10 cellular contexts compared by ENCODE assay signal in the genomic region with DNA sequence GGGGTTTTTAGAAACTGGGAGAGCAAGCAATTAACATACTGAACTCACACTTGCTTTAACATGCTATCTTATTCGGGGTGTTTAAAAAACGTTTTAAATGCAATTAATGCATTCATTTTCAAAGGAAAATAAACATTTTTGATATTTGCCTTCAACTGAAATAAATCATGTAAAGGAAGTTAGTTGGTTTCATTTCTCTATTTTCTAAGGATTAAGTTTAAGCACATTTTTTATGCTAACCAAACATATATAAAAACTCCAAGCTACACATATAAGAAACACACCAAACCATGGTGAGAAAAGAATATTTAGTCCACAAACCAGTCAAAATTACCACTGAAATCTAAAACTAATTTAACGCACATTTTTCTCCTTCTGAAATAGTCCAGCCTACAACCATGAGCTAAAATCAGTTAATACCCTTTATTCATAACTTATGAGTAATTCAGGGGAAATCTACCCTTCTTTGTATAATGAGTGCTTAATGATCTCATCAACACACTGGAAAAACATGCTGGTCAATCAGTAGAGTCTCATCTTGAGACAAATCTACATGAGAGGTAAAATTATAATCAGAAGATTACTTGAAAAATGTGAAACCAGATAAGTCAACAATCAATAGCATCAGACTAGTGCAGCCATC. TPM values are rescaled to one million over a fixed set of nuclear protein-coding genes. Genes with fewer than 3 reads are reported as not detected.
DNase-seq lines count a peak whose midpoint lies in the region; ATAC-seq and TF ChIP-seq lines count a peak whose summit lies in the region.
"Had no signal": no experiment of that assay in that cellular context is flagged by ENCODE, and none has a peak within 500 bp of the region (broad histone marks: within the 10 kb centered on the region; RNA-seq: fewer than 3 reads in every experiment).

No MANE protein-coding gene starts in this region.

- no peak overlapping the region for H3K27ac ChIP-seq in ascending aorta

- H3K4me1 Mint-ChIP-seq in activated T-cell treated with anti-CD3 and anti-CD28 coated beads, Interleukin-2, amount 50 U/mL, for 72 hours (ENCODE audit: low read depth) = peaks cover 84% of the 10 kb centered on the region
- H3K4me1 Mint-ChIP-seq in activated naive CD8-positive, alpha-beta T cell treated with anti-CD3 and anti-CD28 coated beads for 36 hours = peaks cover 72% of the 10 kb centered on the region
- peaks cover 36 to 71% of the 10 kb centered on the region in 2 donors for H3K4me1 Mint-ChIP-seq in stimulated activated naive B cell treated with anti-CD40 and anti-IgM and Interleukin-4, amounts not matched to agents 10 μg/mL and 1 μg/mL and 100 μg/mL, for 72 hours

- TF ChIP-seq CTCF in ascending aorta (IDR thresholded peaks at IDR 0.05) = no peak

- intact Hi-C loops in ascending aorta (cut with DNase I) = no loop called here

- H3K27me3 ChIP-seq in ascending aorta = no peaks in the 10 kb centered on the region
- H3K27me3 ChIP-seq: Peyer's patch had no signal

- ATAC-seq in activated T-cell treated with anti-CD3 and anti-CD28 coated beads, Interleukin-2, amount 50 U/mL, for 72 hours (replicated peaks in 1 of 2) = peak; percentile 76 to 79
- peak; percentile 37 for ATAC-seq in HG03095 (IDR thresholded peaks at IDR 0.05; ENCODE audit: unreplicated experiment)
- ATAC-seq in stimulated activated naive B cell treated with anti-CD40 and anti-IgM and Interleukin-4, amounts not matched to agents 10 μg/mL and 1 μg/mL and 100 μg/mL, for 72 hours (replicated peaks) = peak; percentile 94 to 97

- H3K27me3 Mint-ChIP-seq in activated T-cell treated with anti-CD3 and anti-CD28 coated beads, Interleukin-2, amount 50 U/mL, for 72 hours (ENCODE audit: low read depth) = no peaks in the 10 kb centered on the region
- H3K27me3 Mint-ChIP-seq in activated naive CD8-positive, alpha-beta T cell treated with anti-CD3 and anti-CD28 coated beads for 36 hours = no peaks in the 10 kb centered on the region
- no peaks in the 10 kb centered on the region for H3K27me3 Mint-ChIP-seq in stimulated activated naive B cell treated with anti-CD40 and anti-IgM and Interleukin-4, amounts not matched to agents 10 μg/mL and 1 μg/mL and 100 μg/mL, for 72 hours

- H3K4me1 ChIP-seq in ascending aorta = peaks cover 0 to 26% of the 10 kb centered on the region in 2 donors

- no peaks in the 10 kb centered on the region for H3K9me3 Mint-ChIP-seq in activated T-cell treated with anti-CD3 and anti-CD28 coated beads, Interleukin-2, amount 50 U/mL, for 72 hours
- H3K9me3 Mint-ChIP-seq in activated naive CD8-positive, alpha-beta T cell treated with anti-CD3 and anti-CD28 coated beads for 36 hours = peaks cover 2% of the 10 kb centered on the region
- no peaks in the 10 kb centered on the region for H3K9me3 Mint-ChIP-seq in stimulated activated naive B cell treated with anti-CD40 and anti-IgM and Interleukin-4, amounts not matched to agents 10 μg/mL and 1 μg/mL and 100 μg/mL, for 72 hours

- peak overlapping the region; percentile 56 to 84 for H3K4me3 Mint-ChIP-seq in activated T-cell treated with anti-CD3 and anti-CD28 coated beads, Interleukin-2, amount 50 U/mL, for 72 hours
- H3K4me3 Mint-ChIP-seq in activated naive CD8-positive, alpha-beta T cell treated with anti-CD3 and anti-CD28 coated beads for 36 hours = peak overlapping the region; percentile 62
- H3K4me3 Mint-ChIP-seq in stimulated activated naive B cell treated with anti-CD40 and anti-IgM and Interleukin-4, amounts not matched to agents 10 μg/mL and 1 μg/mL and 100 μg/mL, for 72 hours = peak overlapping the region; percentile 52 to 69

- H3K36me3 ChIP-seq in ascending aorta = no peaks in the 10 kb centered on the region
- H3K36me3 ChIP-seq: Peyer's patch had no signal

- no peak overlapping the region for H3K4me3 ChIP-seq in ascending aorta
- H3K4me3 ChIP-seq: Peyer's patch had no signal

- no peaks in the 10 kb centered on the region for H3K9me3 ChIP-seq in ascending aorta
- H3K9me3 ChIP-seq: Peyer's patch had no signal

- no peak for DNase-seq in activated T-cell treated with anti-CD3 and anti-CD28 coated beads, Interleukin-2, amount 50 U/mL, for 72 hours
- DNase-seq in activated T-cell treated with anti-CD3 and anti-CD28 coated beads, Interleukin-2, amount 50 U/mL, for 48 hours = no peak
- DNase-seq in activated naive CD8-positive, alpha-beta T cell treated with anti-CD3 and anti-CD28 coated beads for 36 hours = no peak
- no peak for DNase-seq in stimulated activated naive B cell treated with anti-CD40 and anti-IgM and Interleukin-4, amounts not matched to agents 10 μg/mL and 1 μg/mL and 100 μg/mL, for 72 hours
- DNase-seq in ascending aorta (ENCODE audit: low spot score in 2 of 2) (no peak), NCI-H82 (lab: John Stamatoyannopoulos, UW) (no peak), hepatic stellate cell (ENCODE audit: low spot score) (no peak)
- DNase-seq: activated gamma-delta T cell treated with Interleukin-2 at 50 U/mL for 16 hours, Peyer's patch had no signal

- peaks cover 0 to 8% of the 10 kb centered on the region in 2 donors for H3K36me3 Mint-ChIP-seq in activated T-cell treated with anti-CD3 and anti-CD28 coated beads, Interleukin-2, amount 50 U/mL, for 72 hours (ENCODE audit: insufficient read depth in 2 of 2)
- peaks cover 27% of the 10 kb centered on the region for H3K36me3 Mint-ChIP-seq in activated naive CD8-positive, alpha-beta T cell treated with anti-CD3 and anti-CD28 coated beads for 36 hours
- peaks cover 10 to 24% of the 10 kb centered on the region in 2 donors for H3K36me3 Mint-ChIP-seq in stimulated activated naive B cell treated with anti-CD40 and anti-IgM and Interleukin-4, amounts not matched to agents 10 μg/mL and 1 μg/mL and 100 μg/mL, for 72 hours

- H3K27ac Mint-ChIP-seq in activated T-cell treated with anti-CD3 and anti-CD28 coated beads, Interleukin-2, amount 50 U/mL, for 72 hours = peak overlapping the region; percentile 86
- H3K27ac Mint-ChIP-seq in activated naive CD8-positive, alpha-beta T cell treated with anti-CD3 and anti-CD28 coated beads for 36 hours = peak overlapping the region; percentile 73
- H3K27ac Mint-ChIP-seq in stimulated activated naive B cell treated with anti-CD40 and anti-IgM and Interleukin-4, amounts not matched to agents 10 μg/mL and 1 μg/mL and 100 μg/mL, for 72 hours = peak overlapping the region; percentile 91

RNA-seq across cellular contexts. Expression of gene FBXO11, which starts 8.1 kb away (rescaled TPM):
- total RNA-seq in activated T-cell treated with anti-CD3 and anti-CD28 coated beads, Interleukin-2, amount 50 U/mL, for 72 hours = 10 to 100 TPM; 50.3 to 59.7 TPM
- 10 to 100 TPM; 36.3 to 36.4 TPM for total RNA-seq in activated naive CD8-positive, alpha-beta T cell treated with anti-CD3 and anti-CD28 coated beads for 36 hours
- total RNA-seq in ascending aorta = 15.1 TPM

Comparison
In these comparisons a context has a peak if more than half of its experiments do, and no peak if none do; other contexts are left out.
1. ATAC-seq: peak in every context shown above with its lines; median percentile 96 in stimulated activated naive B cell treated with anti-CD40 and anti-IgM and Interleukin-4, amounts not matched to agents 10 μg/mL and 1 μg/mL and 100 μg/mL, for 72 hours; 78 in activated T-cell treated with anti-CD3 and anti-CD28 coated beads, Interleukin-2, amount 50 U/mL, for 72 hours; 37 in HG03095.